In genomic region chr7:63043657-63044543, GRCh38 we compare ENCODE assay signal across 21 cellular contexts.
"Had no signal": no experiment of that assay in that cellular context is flagged by ENCODE, and none has a peak within 500 bp of the region (broad histone marks: within the 10 kb centered on the region; RNA-seq: fewer than 3 reads in every experiment).

No MANE protein-coding gene starts in this region.

- H3K36me3 ChIP-seq: left ventricle myocardium inferior, lower lobe of right lung, neutrophil, prostate gland, right atrium auricular region, sigmoid colon, thoracic aorta, transverse colon, vagina had no signal

- H3K27me3 Mint-ChIP-seq: natural killer cell treated with Interleukin-12 subunit alpha and Interleukin-12 subunit beta and Interleukin-15 and Interleukin-18, amount 100 ng/mL, for 72 hours; stimulated activated memory B cell treated with anti-CD40 and anti-IgM and Interleukin-4, amounts not matched to agents 10 μg/mL and 1 μg/mL and 100 μg/mL, for 72 hours had no signal

- H3K4me3 Mint-ChIP-seq: natural killer cell treated with Interleukin-12 subunit alpha and Interleukin-12 subunit beta and Interleukin-15 and Interleukin-18, amount 100 ng/mL, for 72 hours; neural crest cell; stimulated activated memory B cell treated with anti-CD40 and anti-IgM and Interleukin-4, amounts not matched to agents 10 μg/mL and 1 μg/mL and 100 μg/mL, for 72 hours had no signal

- H3K27ac ChIP-seq: left ventricle myocardium inferior, lower lobe of right lung, neutrophil, parathyroid adenoma, prostate gland, right atrium auricular region, sigmoid colon, thoracic aorta, transverse colon, vagina had no signal

- H3K4me3 ChIP-seq: left ventricle myocardium inferior, lower lobe of right lung, prostate gland, right atrium auricular region, sigmoid colon, thoracic aorta, transverse colon, vagina had no signal

- H3K36me3 Mint-ChIP-seq: stimulated activated memory B cell treated with anti-CD40 and anti-IgM and Interleukin-4, amounts not matched to agents 10 μg/mL and 1 μg/mL and 100 μg/mL, for 72 hours had no signal

- ATAC-seq: left cardiac atrium; lower lobe of right lung; natural killer cell treated with Interleukin-12 subunit alpha and Interleukin-12 subunit beta and Interleukin-15 and Interleukin-18, amount 100 ng/mL, for 72 hours; stimulated activated memory B cell treated with anti-CD40 and anti-IgM and Interleukin-4, amounts not matched to agents 10 μg/mL and 1 μg/mL and 100 μg/mL, for 72 hours; stimulated activated naive CD8-positive, alpha-beta T cell treated with anti-CD3 and anti-CD28 coated beads, Interleukin-15, Interleukin-2, amounts not matched to agents 100 U/mL and 50 U/mL, for 24 hours had no signal

- DNase-seq: cortex of kidney; effector CD4-positive, alpha-beta T cell; hypothalamus; left cardiac atrium; left ventricle myocardium inferior; lower lobe of right lung; sigmoid colon; stimulated activated CD4-positive, alpha-beta T cell treated with anti-CD3 and anti-CD28 coated beads, Interleukin-2, amount 100 ng/mL, for 24 hours; stimulated activated CD4-positive, alpha-beta T cell treated with anti-CD3 and anti-CD28 coated beads, Interleukin-4, amount 100 ng/mL, for 24 hours; stimulated activated naive CD8-positive, alpha-beta T cell treated with anti-CD3 and anti-CD28 coated beads, Interleukin-15, Interleukin-2, amounts not matched to agents 100 U/mL and 50 U/mL, for 24 hours; substantia nigra; transverse colon had no signal

- H3K9me3 ChIP-seq: prostate gland, right atrium auricular region, thoracic aorta, transverse colon, vagina had no signal

- H3K4me1 Mint-ChIP-seq: neural crest cell; stimulated activated memory B cell treated with anti-CD40 and anti-IgM and Interleukin-4, amounts not matched to agents 10 μg/mL and 1 μg/mL and 100 μg/mL, for 72 hours had no signal

- H3K4me1 ChIP-seq: left ventricle myocardium inferior, lower lobe of right lung, parathyroid adenoma, prostate gland, right atrium auricular region, sigmoid colon, transverse colon, vagina had no signal

- H3K27ac Mint-ChIP-seq: natural killer cell treated with Interleukin-12 subunit alpha and Interleukin-12 subunit beta and Interleukin-15 and Interleukin-18, amount 100 ng/mL, for 72 hours; stimulated activated memory B cell treated with anti-CD40 and anti-IgM and Interleukin-4, amounts not matched to agents 10 μg/mL and 1 μg/mL and 100 μg/mL, for 72 hours had no signal

- H3K27me3 ChIP-seq: neutrophil, right atrium auricular region, sigmoid colon, transverse colon, vagina had no signal
